In genomic region chr13:73913043-73913740, GRCh38 we compare ENCODE assay signal across 10 cellular contexts.
DNase-seq lines count a peak whose midpoint lies in the region; ATAC-seq and TF ChIP-seq lines count a peak whose summit lies in the region.
"Had no signal": no experiment of that assay in that cellular context is flagged by ENCODE, and none has a peak within 500 bp of the region (broad histone marks: within the 10 kb centered on the region; RNA-seq: fewer than 3 reads in every experiment).

No MANE protein-coding gene starts in this region.

- H3K18ac ChIP-seq in mesenchymal stem cell (ENCODE audit: low read depth in 1 of 2, low read length in 2 of 2) = peak overlapping the region; percentile 85 to 86

- WGBS in mesenchymal stem cell = 17% methylated on average over 6 of the region's 6 CpGs

- no peak overlapping the region for H3K4ac ChIP-seq in mesenchymal stem cell (ENCODE audit: low read depth in 1 of 2, low read length in 2 of 2)

- H3K23ac ChIP-seq in mesenchymal stem cell (ENCODE audit: low read length in 2 of 2) = no peak overlapping the region

- no peaks in the 10 kb centered on the region for H3K27me3 ChIP-seq in mesenchymal stem cell (ENCODE audit: control insufficient read depth in 1 of 2, insufficient read depth in 1 of 2, low read length in 2 of 2)

- DNase-seq in AG20443 (ENCODE audit: low spot score) (peak; percentile 55), astrocyte of the hippocampus (ENCODE audit: low read depth, low spot score) (peak; percentile 48), mesenchymal stem cell (peak; percentile 82), NCI-H748 treated with DMSO at 0.1 percent for 48 hours (lab: John Stamatoyannopoulos, UW) (no peak), erythroblast (lab: John Stamatoyannopoulos, UW) (no peak), SW 1271 (lab: John Stamatoyannopoulos, UW) (no peak)
- DNase-seq: activated B cell treated with CpG ODN at 0.5 μM for 24 hours, midbrain had no signal

- no peak overlapping the region for H2BK5ac ChIP-seq in mesenchymal stem cell (ENCODE audit: low read depth, low read length, poor library complexity, severe bottlenecking)

- peak; percentile 45 for ATAC-seq in GM21447 (IDR thresholded peaks at IDR 0.05; ENCODE audit: unreplicated experiment)
- no peak for ATAC-seq in HG03565 (IDR thresholded peaks at IDR 0.05; ENCODE audit: unreplicated experiment)

- no peak overlapping the region for H3K4me2 ChIP-seq in mesenchymal stem cell (ENCODE audit: low read length, poor library complexity, severe bottlenecking)

- H3K4me3 ChIP-seq in mesenchymal stem cell (ENCODE audit: insufficient read depth in 1 of 2, low read depth in 1 of 2, low read length in 2 of 2) = peak overlapping the region in 1 of 2 experiments; percentile 59

- no peak overlapping the region for H3K14ac ChIP-seq in mesenchymal stem cell (ENCODE audit: low read length in 2 of 2)

- peak overlapping the region; percentile 5 for H3K27ac ChIP-seq in mesenchymal stem cell (ENCODE audit: low read length, poor library complexity, severe bottlenecking)

- H2BK15ac ChIP-seq in mesenchymal stem cell (ENCODE audit: low read depth, poor library complexity, severe bottlenecking) = no peak overlapping the region

- peaks cover 4% of the 10 kb centered on the region for H3K4me1 ChIP-seq in mesenchymal stem cell (ENCODE audit: control insufficient read depth, insufficient read depth, low read depth, low read length)

- peaks cover 17% of the 10 kb centered on the region for H3K79me1 ChIP-seq in mesenchymal stem cell (replicated peaks; ENCODE audit: low read length, poor library complexity, severe bottlenecking)

- peak overlapping the region; percentile 77 for H3K9ac ChIP-seq in mesenchymal stem cell (ENCODE audit: low read length)

- no peaks in the 10 kb centered on the region for H3K36me3 ChIP-seq in mesenchymal stem cell (ENCODE audit: control insufficient read depth in 1 of 2, insufficient read depth in 2 of 2, low read depth in 1 of 2, low read length in 2 of 2)

- no peak overlapping the region for H2AFZ ChIP-seq in mesenchymal stem cell (ENCODE audit: low read depth, low read length)

- no peaks in the 10 kb centered on the region for H3K9me3 ChIP-seq in mesenchymal stem cell (ENCODE audit: control insufficient read depth, low read length)

- H2BK120ac ChIP-seq in mesenchymal stem cell (ENCODE audit: low read depth, low read length) = no peak overlapping the region

- no peak for TF ChIP-seq POLR2A in erythroblast (IDR thresholded peaks at IDR 0.05; ENCODE audit: low read length)

- H2AK5ac ChIP-seq in mesenchymal stem cell (ENCODE audit: low read length, severe bottlenecking) = no peak overlapping the region

- no peak overlapping the region for H4K91ac ChIP-seq in mesenchymal stem cell (ENCODE audit: low read length)

- peak overlapping the region in 1 of 2 experiments; percentile 59 for H2BK12ac ChIP-seq in mesenchymal stem cell (ENCODE audit: low read length in 2 of 2)

- peak overlapping the region; percentile 75 for H4K8ac ChIP-seq in mesenchymal stem cell (ENCODE audit: low read length)

Comparison
In these comparisons a context has a peak if more than half of its experiments do, and no peak if none do; other contexts are left out.
1. DNase-seq: peak in AG20443 (single experiment), astrocyte of the hippocampus (single experiment) and mesenchymal stem cell (single experiment); none in NCI-H748 treated with DMSO at 0.1 percent for 48 hours (single experiment), erythroblast (0 of 2) and SW 1271 (0 of 2).